Comparison of ENCODE assay signal across 12 cellular contexts in genomic region chr14:20429801-20430669, GRCh38. TPM values are rescaled to one million over a fixed set of nuclear protein-coding genes. Genes with fewer than 3 reads are reported as not detected.
DNase-seq lines count a peak whose midpoint lies in the region; ATAC-seq and TF ChIP-seq lines count a peak whose summit lies in the region.
"Had no signal": no experiment of that assay in that cellular context is flagged by ENCODE, and none has a peak within 500 bp of the region (broad histone marks: within the 10 kb centered on the region; RNA-seq: fewer than 3 reads in every experiment).

No MANE protein-coding gene starts in this region.

- H3K9me3 ChIP-seq in lung (ENCODE audit: control insufficient read depth in 2 of 2, insufficient read depth in 1 of 2, low read length in 1 of 2) (no peaks in the 10 kb centered on the region), upper lobe of left lung (no peaks in the 10 kb centered on the region)

- H3K27ac Mint-ChIP-seq in activated naive CD4-positive, alpha-beta T cell treated with anti-CD3 and anti-CD28 coated beads, Interleukin-2, amount 10 ng/mL, durations not matched to agents 7 days and 5 days, result peak overlapping the region; percentile 43
- H3K27ac Mint-ChIP-seq in activated naive CD8-positive, alpha-beta T cell, result peak overlapping the region; percentile 86

- no peak for TF ChIP-seq EP300 in upper lobe of left lung (IDR thresholded peaks at IDR 0.05)

- CTCF ChIA-PET in activated naive CD4-positive, alpha-beta T cell treated with anti-CD3 and anti-CD28 coated beads, Interleukin-2, amount 10 ng/mL, durations not matched to agents 7 days and 5 days (lab: Charles Lee), result interaction anchor here (2.2 kb wide), 1 partner anchor 14 kb away, joined by 7 read pairs; no protein-coding TSS in a partner anchor

- H3K4me1 Mint-ChIP-seq in activated naive CD4-positive, alpha-beta T cell treated with anti-CD3 and anti-CD28 coated beads, Interleukin-2, amount 10 ng/mL, durations not matched to agents 7 days and 5 days, result peaks cover 36% of the 10 kb centered on the region
- peaks cover 38% of the 10 kb centered on the region for H3K4me1 Mint-ChIP-seq in activated naive CD8-positive, alpha-beta T cell (ENCODE audit: low read depth)

- H3K27ac ChIP-seq in lung (ENCODE audit: low read depth in 1 of 2, low read length in 1 of 2) (no peak overlapping the region), upper lobe of left lung (no peak overlapping the region)

- peaks cover 0 to 12% of the 10 kb centered on the region in 2 donors for H3K4me1 ChIP-seq in lung (ENCODE audit: control insufficient read depth in 2 of 2, insufficient read depth in 2 of 2, low read length in 2 of 2)
- H3K4me1 ChIP-seq in upper lobe of left lung, result peaks cover 2 to 24% (median 12%) of the 10 kb centered on the region in 4 donors

- WGBS in lung, 2 donors, result 68% methylated on average over 30 of the region's 30 CpGs
- 64 to 77% methylated on average over 7 to 23 of the region's 30 CpGs for WGBS in upper lobe of left lung, 2 donors

- no peak for DNase-seq in activated naive CD4-positive, alpha-beta T cell treated with anti-CD3 and anti-CD28 coated beads, Interleukin-2, amount 10 ng/mL, durations not matched to agents 7 days and 5 days
- DNase-seq in activated naive CD4-positive, alpha-beta T cell treated with Interleukin-2 at 50 U/mL for 16 hours, result no peak
- DNase-seq in lung (ENCODE audit: low spot score) (peak; percentile 54), upper lobe of left lung (peak; percentile 51 to 65), NCI-H345 treated with DMSO at 0.1 percent for 48 hours (lab: John Stamatoyannopoulos, UW; ENCODE audit: unreplicated experiment) (no peak), T-helper 1 cell (no peak)
- DNase-seq in NK-92 treated with Interleukin-12 subunit alpha and Interleukin-12 subunit beta, amount 100 ng/mL, for 24 hours (lab: John Stamatoyannopoulos, UW), result no peak
- DNase-seq: foreskin melanocyte; IMR-90; NCI-H69; stimulated activated CD4-positive, alpha-beta T cell treated with anti-CD3 and anti-CD28 coated beads, Interleukin-15, amount 100 ng/mL, for 24 hours had no signal

- no peaks in the 10 kb centered on the region for H3K9me3 Mint-ChIP-seq in activated naive CD4-positive, alpha-beta T cell treated with anti-CD3 and anti-CD28 coated beads, Interleukin-2, amount 10 ng/mL, durations not matched to agents 7 days and 5 days
- no peaks in the 10 kb centered on the region for H3K9me3 Mint-ChIP-seq in activated naive CD8-positive, alpha-beta T cell (ENCODE audit: low read depth)

- H3K36me3 ChIP-seq in lung (ENCODE audit: control insufficient read depth in 2 of 2, insufficient read depth in 2 of 2, low read length in 2 of 2), result no peaks in the 10 kb centered on the region
- no peaks in the 10 kb centered on the region for H3K36me3 ChIP-seq in upper lobe of left lung

- ATAC-seq in lung (ENCODE audit: insufficient read depth, low FRiP score), result peak; percentile 50
- ATAC-seq in upper lobe of left lung (ENCODE audit: low FRiP score in 2 of 2), result peak; percentile 9 to 24

- H3K4me3 ChIP-seq in lung (no peak overlapping the region), upper lobe of left lung (no peak overlapping the region)

- H3K4me3 Mint-ChIP-seq in activated naive CD4-positive, alpha-beta T cell treated with anti-CD3 and anti-CD28 coated beads, Interleukin-2, amount 10 ng/mL, durations not matched to agents 7 days and 5 days, result no peak overlapping the region
- peak overlapping the region; percentile 46 for H3K4me3 Mint-ChIP-seq in activated naive CD8-positive, alpha-beta T cell

- TF ChIP-seq CTCF in lung (IDR thresholded peaks at IDR 0.05; ENCODE audit: control extremely low read depth, extremely low read depth), result no peak
- no peak for TF ChIP-seq CTCF in upper lobe of left lung (IDR thresholded peaks at IDR 0.05)

- H3K27me3 ChIP-seq in lung (ENCODE audit: control insufficient read depth, insufficient read depth) (no peaks in the 10 kb centered on the region), upper lobe of left lung (no peaks in the 10 kb centered on the region)

- peaks cover 2% of the 10 kb centered on the region for H3K36me3 Mint-ChIP-seq in activated naive CD4-positive, alpha-beta T cell treated with anti-CD3 and anti-CD28 coated beads, Interleukin-2, amount 10 ng/mL, durations not matched to agents 7 days and 5 days
- H3K36me3 Mint-ChIP-seq in activated naive CD8-positive, alpha-beta T cell, result no peaks in the 10 kb centered on the region

- TF ChIP-seq POLR2A in upper lobe of left lung (IDR thresholded peaks at IDR 0.05), result no peak

- peaks cover 8% of the 10 kb centered on the region for H3K27me3 Mint-ChIP-seq in activated naive CD4-positive, alpha-beta T cell treated with anti-CD3 and anti-CD28 coated beads, Interleukin-2, amount 10 ng/mL, durations not matched to agents 7 days and 5 days
- no peaks in the 10 kb centered on the region for H3K27me3 Mint-ChIP-seq in activated naive CD8-positive, alpha-beta T cell

RNA-seq across cellular contexts. Expression of gene KLHL33, which starts 5.9 kb away (rescaled TPM):
- under 1 TPM; 0.25 to 0.51 TPM for total RNA-seq in lung
- polyA plus RNA-seq in lung, result under 1 TPM; 0.03 to 0.08 TPM
- under 1 TPM in 3 of 6 donors, not detected in 3; 0.22 to 0.60 (median 0.24) TPM for total RNA-seq in upper lobe of left lung

RNA-seq across cellular contexts. Expression of gene TEP1, which starts 16.7 kb away (rescaled TPM):
- total RNA-seq in lung (10 to 100 TPM; 21.8 to 44.7 TPM), upper lobe of left lung (10 to 100 TPM; 23.3 to 97.4 (median 39.6) TPM)
- polyA plus RNA-seq in lung, result 10 to 100 TPM; 15.7 to 23.2 TPM

RNA-seq across cellular contexts. Expression of gene OSGEP, which starts 24.6 kb away (rescaled TPM):
- total RNA-seq in lung, result 10 to 100 TPM; 35.5 to 44.8 TPM
- polyA plus RNA-seq in lung, result 10 to 100 TPM; 43.5 to 54.1 TPM
- 10 to 100 TPM; 31.7 to 58.8 (median 48.1) TPM for total RNA-seq in upper lobe of left lung

RNA-seq across cellular contexts. Expression of gene APEX1, which starts 25.0 kb away (rescaled TPM):
- total RNA-seq in lung (100 to 1,000 TPM in 1 of 2 donors, 10 to 100 TPM in 1; 66.2 to 144 TPM), upper lobe of left lung (100 to 1,000 TPM in 4 of 6 donors, 10 to 100 TPM in 2; 81.5 to 134 (median 119) TPM)
- 100 to 1,000 TPM in 1 of 2 donors, 10 to 100 TPM in 1; 95.8 to 159 TPM for polyA plus RNA-seq in lung

RNA-seq across cellular contexts. Expression of gene PIP4P1, which starts 31.2 kb away (rescaled TPM):
- total RNA-seq in lung (10 to 100 TPM; 22.2 to 35.6 TPM), upper lobe of left lung (10 to 100 TPM; 20.8 to 58.7 (median 34.2) TPM)
- polyA plus RNA-seq in lung, result 10 to 100 TPM; 27.4 to 46.7 TPM

Comparison
In these comparisons a context has a peak if more than half of its experiments do, and no peak if none do; other contexts are left out.
1. DNase-seq: peak in lung (single experiment) and upper lobe of left lung (2 of 2); none in activated naive CD4-positive, alpha-beta T cell treated with anti-CD3 and anti-CD28 coated beads, Interleukin-2, amount 10 ng/mL, durations not matched to agents 7 days and 5 days (single experiment), activated naive CD4-positive, alpha-beta T cell treated with Interleukin-2 at 50 U/mL for 16 hours (single experiment), NCI-H345 treated with DMSO at 0.1 percent for 48 hours (single experiment), NK-92 treated with Interleukin-12 subunit alpha and Interleukin-12 subunit beta, amount 100 ng/mL, for 24 hours (single experiment) and T-helper 1 cell (0 of 5).